In genomic region chr3:9780451-9780797, GRCh38 we compare ENCODE assay signal across 9 cellular contexts. TPM values are rescaled to one million over a fixed set of nuclear protein-coding genes. Genes with fewer than 3 reads are reported as not detected.
A peak's percentile ranks its signal among the peaks of the same experiment; 100 is the strongest.
DNase-seq lines count a peak whose midpoint lies in the region; ATAC-seq lines count a peak whose summit lies in the region.
"Had no signal": no experiment of that assay in that cellular context is flagged by ENCODE, and none has a peak within 500 bp of the region (broad histone marks: within the 10 kb centered on the region; RNA-seq: fewer than 3 reads in every experiment).

No MANE protein-coding gene starts in this region.

- H3K36me3 ChIP-seq in Karpas-422 (ENCODE audit: insufficient read depth, low read length) = no peaks in the 10 kb centered on the region

- peak overlapping the region; percentile 68 for H3K9ac ChIP-seq in Karpas-422 (ENCODE audit: low read length)

- H3K4me3 ChIP-seq in Karpas-422 (ENCODE audit: low read length) = peak overlapping the region; percentile 32; the same call in 1 of the 2 replicates

- no peaks in the 10 kb centered on the region for H3K9me2 ChIP-seq in Karpas-422 (replicated peaks; ENCODE audit: insufficient read depth, low read length)

- no peaks in the 10 kb centered on the region for H3K79me2 ChIP-seq in Karpas-422 (ENCODE audit: low read length)

- ATAC-seq in GM21367 (IDR thresholded peaks at IDR 0.05; ENCODE audit: unreplicated experiment) (no peak), HG03175 (IDR thresholded peaks at IDR 0.05; ENCODE audit: unreplicated experiment) (no peak)

- no peaks in the 10 kb centered on the region for H3K9me3 ChIP-seq in Karpas-422 (ENCODE audit: low read length)

- peak overlapping the region; percentile 53 for H3K4me2 ChIP-seq in Karpas-422 (ENCODE audit: low read depth, low read length, poor library complexity, severe bottlenecking)

- H4K20me1 ChIP-seq in Karpas-422 (ENCODE audit: insufficient read depth, low read depth, low read length) = no peaks in the 10 kb centered on the region

- peak overlapping the region; percentile 90 for H3K27ac ChIP-seq in Karpas-422 (ENCODE audit: low read length)

- peaks cover 47% of the 10 kb centered on the region for H3K4me1 ChIP-seq in Karpas-422 (ENCODE audit: low read length)

- peak; percentile 71 for DNase-seq in GF-D8 (lab: John Stamatoyannopoulos, UW)
- DNase-seq in Karpas-422 = no peak
- DNase-seq in astrocyte of the hippocampus (ENCODE audit: low read depth, low spot score) = peak; percentile 41
- DNase-seq in renal cortical epithelial cell (ENCODE audit: low read depth) = peak; percentile 71
- no peak for DNase-seq in NCI-H2081 treated with DMSO at 0.1 percent for 48 hours (lab: John Stamatoyannopoulos, UW)
- no peak for DNase-seq in inferior parietal cortex (ENCODE audit: extremely low spot score)
- DNase-seq: mesenchymal stem cell had no signal

- H3K27me3 ChIP-seq in Karpas-422 (ENCODE audit: low read length) = no peaks in the 10 kb centered on the region

- no peak overlapping the region for H2AFZ ChIP-seq in Karpas-422 (ENCODE audit: low read length)

RNA-seq across cellular contexts. Expression of gene CAMK1, which starts 10.7 kb away (rescaled TPM):
- 41.6 and 86.6 TPM in 2 replicates for total RNA-seq in Karpas-422 (2014; rRNA removed; shearing (Covaris generic); ENCODE audit: low replicate concordance)
- 28.7 and 38.7 TPM in 2 replicates for total RNA-seq in renal cortical epithelial cell

RNA-seq across cellular contexts. Expression of gene TADA3, which starts 11.8 kb away (rescaled TPM):
- 80.2 and 122 TPM in 2 replicates for total RNA-seq in Karpas-422 (2014; rRNA removed; shearing (Covaris generic); ENCODE audit: low replicate concordance)
- total RNA-seq in renal cortical epithelial cell = 55.2 and 57.5 TPM in 2 replicates

RNA-seq across cellular contexts. Expression of gene ARPC4, which starts 12.5 kb away (rescaled TPM):
- total RNA-seq in Karpas-422 (2014; rRNA removed; shearing (Covaris generic); ENCODE audit: low replicate concordance) = 102 and 123 TPM in 2 replicates
- total RNA-seq in renal cortical epithelial cell = 212 and 474 TPM in 2 replicates

RNA-seq across cellular contexts. Expression of gene TTLL3, which starts 29.6 kb away (rescaled TPM):
- total RNA-seq in Karpas-422 (2014; rRNA removed; shearing (Covaris generic); ENCODE audit: low replicate concordance) = 79.3 and 84.6 TPM in 2 replicates
- total RNA-seq in renal cortical epithelial cell = 10.4 and 33.6 TPM in 2 replicates

RNA-seq across cellular contexts. Expression of gene OGG1, which starts 30.7 kb away (rescaled TPM):
- 22.1 and 48.7 TPM in 2 replicates for total RNA-seq in Karpas-422 (2014; rRNA removed; shearing (Covaris generic); ENCODE audit: low replicate concordance)
- total RNA-seq in renal cortical epithelial cell = 6.1 and 11.9 TPM in 2 replicates

Comparison
In these comparisons a context has a peak if more than half of its experiments do, and no peak if none do; other contexts are left out.
1. DNase-seq: peak in GF-D8 (single experiment), astrocyte of the hippocampus (single experiment) and renal cortical epithelial cell (single experiment); none in Karpas-422 (single experiment), NCI-H2081 treated with DMSO at 0.1 percent for 48 hours (single experiment) and inferior parietal cortex (single experiment).